In genomic region chr4:143335979-143336827, GRCh38 we compare ENCODE assay signal across 8 cellular contexts. TPM values are rescaled to one million over a fixed set of nuclear protein-coding genes. Genes with fewer than 3 reads are reported as not detected.
DNase-seq lines count a peak whose midpoint lies in the region; ATAC-seq and TF ChIP-seq lines count a peak whose summit lies in the region.

No MANE protein-coding gene starts in this region.

- no peaks in the 10 kb centered on the region for H4K20me1 ChIP-seq in MM.1S (ENCODE audit: insufficient read depth, low read length)

- peak overlapping the region; percentile 93 for H3K27ac ChIP-seq in MM.1S (ENCODE audit: low read length)

- H3K4me1 ChIP-seq in MM.1S (ENCODE audit: low read length): no peaks in the 10 kb centered on the region

- peaks cover 49% of the 10 kb centered on the region for H3F3A ChIP-seq in MM.1S (ENCODE audit: insufficient read depth, low read length)

- H3K4me3 ChIP-seq in HFF-Myc (replicated peaks; ENCODE audit: low read depth, low read length) (peak overlapping the region; percentile 54), MM.1S (ENCODE audit: low read length) (peak overlapping the region; percentile 100)

- H3K27me3 ChIP-seq in MM.1S (replicated peaks; ENCODE audit: insufficient read depth, low read length): no peaks in the 10 kb centered on the region

- H2AFZ ChIP-seq in MM.1S (ENCODE audit: low read length): peak overlapping the region; percentile 95

- no peaks in the 10 kb centered on the region for H3K36me3 ChIP-seq in MM.1S (replicated peaks; ENCODE audit: insufficient read depth, low read length)

- H3K9me2 ChIP-seq in MM.1S (replicated peaks; ENCODE audit: insufficient read depth, low read length): no peaks in the 10 kb centered on the region

- peak; percentile 86 for ATAC-seq in left lobe of liver

- peak overlapping the region; percentile 96 for H3K4me2 ChIP-seq in MM.1S (ENCODE audit: low read depth, low read length)

- peak overlapping the region; percentile 99 for H3K9ac ChIP-seq in MM.1S (ENCODE audit: low read length)

- no peaks in the 10 kb centered on the region for H3K9me3 ChIP-seq in MM.1S (replicated peaks; ENCODE audit: insufficient read depth, low read length)

- TF ChIP-seq CTCF in HFF-Myc (IDR thresholded peaks at IDR 0.05; ENCODE audit: low read depth, low read length, missing control alignments): no peak
- TF ChIP-seq CTCF in MM.1S (IDR thresholded peaks at IDR 0.05; ENCODE audit: low read length): no peak

- peak; percentile 15 for DNase-seq in activated naive CD4-positive, alpha-beta T cell treated with Interleukin-2 at 50 U/mL for 16 hours
- no peak for DNase-seq in activated naive CD4-positive, alpha-beta T cell (lab: John Stamatoyannopoulos, UW)
- DNase-seq in HFF-Myc (ENCODE audit: extremely low read depth, low read depth) (peak; percentile 81), MM.1S (peak; percentile 78), T1000 (lab: John Stamatoyannopoulos, UW) (peak; percentile 46), dermis blood vessel endothelial cell (peak; percentile 85), left lobe of liver (ENCODE audit: low spot score) (peak; percentile 96)
- DNase-seq in stimulated activated CD4-positive, alpha-beta T cell treated with anti-CD3 and anti-CD28 coated beads, Interleukin-4, amount 100 ng/mL, for 1 hour: peak; percentile 16

- peaks cover 4% of the 10 kb centered on the region; the same call in 1 of the 2 replicates for H3K79me2 ChIP-seq in MM.1S (ENCODE audit: low read length)

RNA-seq across cellular contexts. Expression of gene GAB1, which starts 0.5 kb away (rescaled TPM):
- total RNA-seq in dermis blood vessel endothelial cell: 25.8 and 34.5 TPM in 2 replicates
- 11.1 TPM for total RNA-seq in left lobe of liver

Comparison
In these comparisons a context has a peak if more than half of its experiments do, and no peak if none do; other contexts are left out.
1. DNase-seq: peak in activated naive CD4-positive, alpha-beta T cell treated with Interleukin-2 at 50 U/mL for 16 hours (single experiment), HFF-Myc (single experiment), MM.1S (single experiment), T1000 (single experiment), dermis blood vessel endothelial cell (single experiment), left lobe of liver (single experiment) and stimulated activated CD4-positive, alpha-beta T cell treated with anti-CD3 and anti-CD28 coated beads, Interleukin-4, amount 100 ng/mL, for 1 hour (single experiment); none in activated naive CD4-positive, alpha-beta T cell (0 of 4).